ENCODE assay signal across 27 cellular contexts in the genomic region with DNA sequence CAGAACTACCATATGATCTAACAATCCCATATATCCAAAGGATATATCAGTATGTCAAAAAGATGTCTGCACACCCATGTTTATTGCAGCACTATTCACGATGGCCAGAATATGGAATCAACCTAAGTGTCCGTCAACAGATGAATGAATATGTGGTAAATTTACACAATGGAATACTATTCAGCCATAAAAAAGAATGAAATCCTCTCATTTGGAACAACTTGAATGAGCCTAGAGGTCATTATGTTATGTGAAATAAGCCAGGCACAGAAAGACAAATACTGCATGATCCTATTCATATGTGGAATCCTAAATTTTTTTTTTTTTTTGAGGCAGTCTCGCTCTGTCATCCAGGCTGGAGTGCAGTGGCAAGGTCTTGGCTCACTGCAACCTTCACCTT.
"Had no signal": no experiment of that assay in that cellular context is flagged by ENCODE, and none has a peak within 500 bp of the region (broad histone marks: within the 10 kb centered on the region; RNA-seq: fewer than 3 reads in every experiment).

No MANE protein-coding gene starts in this region.

- H3K9me3 ChIP-seq: ovary, psoas muscle, right lobe of liver, sigmoid colon, suprapubic skin, testis, tibial artery, transverse colon, upper lobe of right lung, uterus had no signal

- H3K27ac Mint-ChIP-seq: natural killer cell; nephron; neural progenitor cell; progenitor cell of endocrine pancreas; stimulated activated memory B cell treated with anti-CD40 and anti-IgM and Interleukin-4, amounts not matched to agents 10 μg/mL and 1 μg/mL and 100 μg/mL, for 72 hours; type B pancreatic cell had no signal

- FAIRE-seq: small intestine had no signal

- H3K36me3 Mint-ChIP-seq: natural killer cell had no signal

- ATAC-seq: naive thymus-derived CD4-positive, alpha-beta T cell; natural killer cell; psoas muscle; right cardiac atrium; right lobe of liver; stimulated activated memory B cell treated with anti-CD40 and anti-IgM and Interleukin-4, amounts not matched to agents 10 μg/mL and 1 μg/mL and 100 μg/mL, for 72 hours; stimulated activated naive CD8-positive, alpha-beta T cell treated with anti-CD3 and anti-CD28 coated beads, Interleukin-15, amount 100 ng/mL, for 72 hours; stimulated activated naive CD8-positive, alpha-beta T cell treated with anti-CD3 and anti-CD28 coated beads, Interleukin-15, Interleukin-2, amounts not matched to agents 100 U/mL and 50 U/mL, for 24 hours; upper lobe of right lung had no signal

- H3K9me3 Mint-ChIP-seq: natural killer cell; neural progenitor cell; stimulated activated memory B cell treated with anti-CD40 and anti-IgM and Interleukin-4, amounts not matched to agents 10 μg/mL and 1 μg/mL and 100 μg/mL, for 72 hours; stimulated activated naive CD8-positive, alpha-beta T cell treated with anti-CD3 and anti-CD28 coated beads, Interleukin-15, amount 100 ng/mL, for 72 hours had no signal

- H3K27me3 Mint-ChIP-seq: naive thymus-derived CD4-positive, alpha-beta T cell; progenitor cell of endocrine pancreas; stimulated activated memory B cell treated with anti-CD40 and anti-IgM and Interleukin-4, amounts not matched to agents 10 μg/mL and 1 μg/mL and 100 μg/mL, for 72 hours; stimulated activated naive CD8-positive, alpha-beta T cell treated with anti-CD3 and anti-CD28 coated beads, Interleukin-15, amount 100 ng/mL, for 72 hours; type B pancreatic cell had no signal

- H3K4me3 Mint-ChIP-seq: naive thymus-derived CD4-positive, alpha-beta T cell; natural killer cell; nephron; neural progenitor cell; stimulated activated memory B cell treated with anti-CD40 and anti-IgM and Interleukin-4, amounts not matched to agents 10 μg/mL and 1 μg/mL and 100 μg/mL, for 72 hours; stimulated activated naive CD8-positive, alpha-beta T cell treated with anti-CD3 and anti-CD28 coated beads, Interleukin-15, amount 100 ng/mL, for 72 hours; type B pancreatic cell had no signal

- DNase-seq: naive thymus-derived CD4-positive, alpha-beta T cell; natural killer cell; occipital lobe; ovary; posterior cingulate gyrus; psoas muscle; right cardiac atrium; right lobe of liver; sigmoid colon; small intestine; stimulated activated CD4-positive, alpha-beta T cell treated with anti-CD3 and anti-CD28 coated beads, Interleukin-1b, Interleukin-23, amount 100 ng/mL, for 48 hours; stimulated activated CD4-positive, alpha-beta T cell treated with anti-CD3 and anti-CD28 coated beads, Interleukin-4, amount 100 ng/mL, for 24 hours; stimulated activated naive CD4-positive, alpha-beta T cell; stimulated activated naive CD8-positive, alpha-beta T cell treated with anti-CD3 and anti-CD28 coated beads, Interleukin-15, amount 100 ng/mL, for 72 hours; stimulated activated naive CD8-positive, alpha-beta T cell treated with anti-CD3 and anti-CD28 coated beads, Interleukin-15, Interleukin-2, amounts not matched to agents 100 U/mL and 50 U/mL, for 24 hours; substantia nigra; testis; tibial artery; transverse colon; upper lobe of right lung; uterus had no signal

- H3K4me1 Mint-ChIP-seq: natural killer cell, nephron had no signal
